24 cellular contexts compared by ENCODE assay signal in the genomic region with DNA sequence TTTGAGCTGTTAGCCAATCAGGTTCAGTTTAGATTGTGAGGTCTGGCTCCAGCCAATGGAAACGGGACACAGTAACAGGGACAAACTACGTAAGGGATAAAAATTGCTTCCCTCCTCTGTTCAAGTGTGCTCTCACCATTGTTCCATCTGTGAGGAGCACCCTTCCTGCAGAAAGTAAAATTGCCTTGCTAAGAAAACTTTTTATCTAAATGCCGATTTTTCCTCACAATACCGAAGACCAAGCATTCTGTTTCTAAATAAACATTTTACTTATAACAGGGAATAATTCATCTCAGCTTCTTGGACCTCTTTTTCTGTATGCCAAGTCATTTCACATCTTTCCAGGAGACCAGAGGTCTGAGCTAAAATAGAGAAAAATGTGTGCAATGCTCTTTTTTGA.
"Had no signal": no experiment of that assay in that cellular context is flagged by ENCODE, and none has a peak within 500 bp of the region (broad histone marks: within the 10 kb centered on the region; RNA-seq: fewer than 3 reads in every experiment).

No MANE protein-coding gene starts in this region.

- H2AFZ ChIP-seq: hepatocyte had no signal

- H3K4me1 ChIP-seq: esophagus muscularis mucosa, foreskin keratinocyte, gastroesophageal sphincter, heart left ventricle, left lung, lower lobe of right lung had no signal

- H3K4me3 ChIP-seq: coronary artery, dorsolateral prefrontal cortex, esophagus muscularis mucosa, gastroesophageal sphincter, heart left ventricle, hepatocyte, left lung, lower lobe of right lung, mucosa of descending colon had no signal

- H3K4me3 Mint-ChIP-seq: immature natural killer cell, mesothelial cell of epicardium had no signal

- DNase-seq: dermis blood vessel endothelial cell; effector CD4-positive, alpha-beta T cell; effector memory CD4-positive, alpha-beta T cell; foreskin keratinocyte; heart left ventricle; hypothalamus; immature natural killer cell; left cardiac atrium; left lung; left ventricle myocardium superior; lower lobe of right lung; mesenchymal stem cell; mucosa of descending colon had no signal

- ATAC-seq: foreskin keratinocyte, gastroesophageal sphincter, heart left ventricle, left cardiac atrium, left lung, left ventricle myocardium superior, lower lobe of right lung, mucosa of descending colon had no signal

- H3K4me2 ChIP-seq: hepatocyte had no signal

- H3K27me3 ChIP-seq: dorsolateral prefrontal cortex, esophagus muscularis mucosa, gastroesophageal sphincter, heart left ventricle, hepatocyte, left lung had no signal

- H3K36me3 Mint-ChIP-seq: immature natural killer cell, mesothelial cell of epicardium had no signal

- H3K9me3 ChIP-seq: lower lobe of right lung, mucosa of descending colon had no signal

- H3K36me3 ChIP-seq: esophagus muscularis mucosa, gastroesophageal sphincter, heart left ventricle, left lung, lower lobe of right lung had no signal

- H3K27ac ChIP-seq: coronary artery, esophagus muscularis mucosa, foreskin keratinocyte, gastroesophageal sphincter, heart left ventricle, hepatocyte, left lung, lower lobe of right lung had no signal

- FAIRE-seq: colon, endothelial cell of umbilical vein, frontal cortex, islet of Langerhans, keratinocyte had no signal

- H3K27ac Mint-ChIP-seq: immature natural killer cell, mesothelial cell of epicardium had no signal

- H3K4me1 Mint-ChIP-seq: immature natural killer cell, mesothelial cell of epicardium had no signal

- H3K79me2 ChIP-seq: hepatocyte had no signal
